Comparison of ENCODE assay signal across 9 cellular contexts in the genomic region with DNA sequence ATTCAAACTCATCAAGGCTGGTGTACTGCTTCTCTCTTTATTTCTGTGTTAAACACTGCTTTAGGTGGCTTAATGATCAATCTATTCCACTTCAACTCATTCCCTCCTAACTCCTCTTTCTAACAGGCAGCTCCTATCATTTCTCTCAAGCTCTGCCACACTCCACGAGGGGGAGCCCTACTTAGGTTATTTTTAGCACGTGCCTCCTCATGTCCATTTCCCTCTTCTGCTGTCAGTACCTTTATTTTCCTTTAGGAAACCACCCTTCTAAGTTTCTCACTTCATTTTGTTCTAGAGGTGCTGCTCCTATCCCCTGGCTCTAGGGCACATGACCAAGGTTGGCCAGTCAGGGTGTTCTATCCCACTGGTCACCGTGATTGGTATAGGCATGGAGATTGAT. TPM values are rescaled to one million over a fixed set of nuclear protein-coding genes. Genes with fewer than 3 reads are reported as not detected.
A peak's percentile ranks its signal among the peaks of the same experiment; 100 is the strongest.
DNase-seq lines count a peak whose midpoint lies in the region; ATAC-seq and TF ChIP-seq lines count a peak whose summit lies in the region.
"Had no signal": no experiment of that assay in that cellular context is flagged by ENCODE, and none has a peak within 500 bp of the region (broad histone marks: within the 10 kb centered on the region; RNA-seq: fewer than 3 reads in every experiment).

No MANE protein-coding gene starts in this region.

- no peaks in the 10 kb centered on the region for H3K79me1 ChIP-seq in mesenchymal stem cell (replicated peaks; ENCODE audit: low read length, poor library complexity, severe bottlenecking)

- H3K36me3 Mint-ChIP-seq in Calu3 (ENCODE audit: insufficient read depth, unreplicated experiment): no peaks in the 10 kb centered on the region
- H3K36me3 Mint-ChIP-seq in CD8-positive, alpha-beta memory T cell: peaks cover 0 to 5% (median 0%) of the 10 kb centered on the region in 3 donors

- WGBS in mesenchymal stem cell: 32% methylated on average over 3 of the region's 3 CpGs

- H3K4me3 Mint-ChIP-seq in Calu3 (ENCODE audit: low read depth, unreplicated experiment): no peak overlapping the region
- no peak overlapping the region for H3K4me3 Mint-ChIP-seq in CD8-positive, alpha-beta memory T cell

- no peak overlapping the region for H3K27ac Mint-ChIP-seq in Calu3 (ENCODE audit: unreplicated experiment)
- H3K27ac Mint-ChIP-seq in CD8-positive, alpha-beta memory T cell: no peak overlapping the region

- no peak overlapping the region for H2BK15ac ChIP-seq in mesenchymal stem cell (ENCODE audit: low read depth, poor library complexity, severe bottlenecking)

- H3K9me3 Mint-ChIP-seq in Calu3 (ENCODE audit: low read depth, unreplicated experiment): peaks cover 13% of the 10 kb centered on the region
- peaks cover 0 to 22% (median 10%) of the 10 kb centered on the region in 5 donors for H3K9me3 Mint-ChIP-seq in CD8-positive, alpha-beta memory T cell

- peaks cover 3 to 8% of the 10 kb centered on the region in 2 experiments for H3K27me3 ChIP-seq in mesenchymal stem cell (ENCODE audit: control insufficient read depth in 1 of 2, insufficient read depth in 1 of 2, low read length in 2 of 2)
- no peaks in the 10 kb centered on the region for H3K27me3 ChIP-seq in CD8-positive, alpha-beta memory T cell (ENCODE audit: insufficient read depth, low read length, poor library complexity, severe bottlenecking)

- no peak overlapping the region for H3K9ac ChIP-seq in mesenchymal stem cell (ENCODE audit: low read length)

- DNase-seq in G401 (ENCODE audit: low spot score): peak; percentile 33
- DNase-seq in Kasumi-1 (lab: John Stamatoyannopoulos, UW): peak; percentile 16 to 28
- DNase-seq in UCSD-AML1 (lab: John Stamatoyannopoulos, UW; ENCODE audit: unreplicated experiment): peak; percentile 18
- DNase-seq in mesenchymal stem cell: peak; percentile 1
- DNase-seq in Calu3: no peak
- DNase-seq in stimulated activated CD4-positive, alpha-beta T cell treated with anti-CD3 and anti-CD28 coated beads, Interleukin-1b, Interleukin-23, amount 100 ng/mL, for 48 hours: no peak
- no peak for DNase-seq in CD8-positive, alpha-beta memory T cell
- DNase-seq: activated CD4-positive, alpha-beta T cell treated with anti-CD3 and anti-CD28 coated beads for 1 hour had no signal

- no peak for ATAC-seq in GM18909 (IDR thresholded peaks at IDR 0.05; ENCODE audit: poor library complexity, unreplicated experiment)

- no peaks in the 10 kb centered on the region for H3K4me1 Mint-ChIP-seq in Calu3 (ENCODE audit: low read depth, unreplicated experiment)
- H3K4me1 Mint-ChIP-seq in CD8-positive, alpha-beta memory T cell: no peaks in the 10 kb centered on the region

- no peak overlapping the region for H3K4me3 ChIP-seq in mesenchymal stem cell (ENCODE audit: insufficient read depth in 1 of 2, low read depth in 1 of 2, low read length in 2 of 2)
- H3K4me3 ChIP-seq in CD8-positive, alpha-beta memory T cell (ENCODE audit: low read length): no peak overlapping the region

- no peak overlapping the region for H2BK12ac ChIP-seq in mesenchymal stem cell (ENCODE audit: low read length in 2 of 2)

- H3K27ac ChIP-seq in mesenchymal stem cell (ENCODE audit: low read length, poor library complexity, severe bottlenecking): no peak overlapping the region
- H3K27ac ChIP-seq in CD8-positive, alpha-beta memory T cell (ENCODE audit: low read depth, low read length): no peak overlapping the region

- no peak overlapping the region for H2BK5ac ChIP-seq in mesenchymal stem cell (ENCODE audit: low read depth, low read length, poor library complexity, severe bottlenecking)

- BruUV-seq in Calu3 (replicated peaks; lab: Mats Ljungman, UMichigan): no TSS peak

- H3K9me3 ChIP-seq in mesenchymal stem cell (ENCODE audit: control insufficient read depth, low read length): no peaks in the 10 kb centered on the region
- no peaks in the 10 kb centered on the region for H3K9me3 ChIP-seq in CD8-positive, alpha-beta memory T cell (ENCODE audit: low read length)

- H2AFZ ChIP-seq in mesenchymal stem cell (ENCODE audit: low read depth, low read length): no peak overlapping the region

- H3K27me3 Mint-ChIP-seq in Calu3 (ENCODE audit: unreplicated experiment): no peaks in the 10 kb centered on the region
- H3K27me3 Mint-ChIP-seq in CD8-positive, alpha-beta memory T cell: peaks cover 0 to 2% of the 10 kb centered on the region in 2 donors

- no peaks in the 10 kb centered on the region for H3K36me3 ChIP-seq in mesenchymal stem cell (ENCODE audit: control insufficient read depth in 1 of 2, insufficient read depth in 2 of 2, low read depth in 1 of 2, low read length in 2 of 2)
- no peaks in the 10 kb centered on the region for H3K36me3 ChIP-seq in CD8-positive, alpha-beta memory T cell (ENCODE audit: insufficient read depth, low read length)

- no peak overlapping the region for H2BK120ac ChIP-seq in mesenchymal stem cell (ENCODE audit: low read depth, low read length)

- POLR2A ChIA-PET in CD8-positive, alpha-beta memory T cell (lab: Charles Lee): no interaction called here

- in situ Hi-C loops in G401 (cut with HindIII; ENCODE audit: low sequenced_read_pairs): no loop called here

- H3K4me2 ChIP-seq in mesenchymal stem cell (ENCODE audit: low read length, poor library complexity, severe bottlenecking): no peak overlapping the region

- CTCF ChIA-PET in Calu3 (lab: Charles Lee): no interaction called here
- CTCF ChIA-PET in CD8-positive, alpha-beta memory T cell (lab: Charles Lee): no interaction called here

- no peak overlapping the region for H3K23ac ChIP-seq in mesenchymal stem cell (ENCODE audit: low read length in 2 of 2)

- H4K91ac ChIP-seq in mesenchymal stem cell (ENCODE audit: low read length): no peak overlapping the region

- no peak for TF ChIP-seq CTCF in Calu3 (IDR thresholded peaks at IDR 0.05; ENCODE audit: unreplicated experiment)

- no peak overlapping the region for H3K4ac ChIP-seq in mesenchymal stem cell (ENCODE audit: low read depth in 1 of 2, low read length in 2 of 2)

- H3K18ac ChIP-seq in mesenchymal stem cell (ENCODE audit: low read depth in 1 of 2, low read length in 2 of 2): no peak overlapping the region

- no peak overlapping the region for H4K8ac ChIP-seq in mesenchymal stem cell (ENCODE audit: low read length)

- H2AK5ac ChIP-seq in mesenchymal stem cell (ENCODE audit: low read length, severe bottlenecking): no peak overlapping the region

- intact Hi-C loops in Calu3 (cut with micrococcal nuclease; ENCODE audit: unreplicated experiment): no loop called here

- no peaks in the 10 kb centered on the region for H3K4me1 ChIP-seq in mesenchymal stem cell (ENCODE audit: control insufficient read depth, insufficient read depth, low read depth, low read length)
- H3K4me1 ChIP-seq in CD8-positive, alpha-beta memory T cell (ENCODE audit: insufficient read depth, low read length): no peaks in the 10 kb centered on the region

- H3K14ac ChIP-seq in mesenchymal stem cell (ENCODE audit: low read length in 2 of 2): no peak overlapping the region

RNA-seq across cellular contexts. Expression of a gene that starts 6.7 kb away (rescaled TPM):
- not detected in 2 replicates for total RNA-seq in G401 (2014; rRNA removed; shearing (Covaris generic))
- polyA plus RNA-seq in mesenchymal stem cell (2013, experiment 1 of 2): 0.01 TPM
- polyA plus RNA-seq in mesenchymal stem cell (2013, experiment 2 of 2): 0.01 TPM
- not detected in 2 replicates for total RNA-seq in Calu3 (2022)
- total RNA-seq in CD8-positive, alpha-beta memory T cell: not detected
- polyA plus RNA-seq in CD8-positive, alpha-beta memory T cell: not detected

Comparison
In these comparisons a context has a peak if more than half of its experiments do, and no peak if none do; other contexts are left out.
1. DNase-seq: peak in G401 (single experiment), Kasumi-1 (2 of 2), UCSD-AML1 (single experiment) and mesenchymal stem cell (single experiment); none in Calu3 (single experiment), stimulated activated CD4-positive, alpha-beta T cell treated with anti-CD3 and anti-CD28 coated beads, Interleukin-1b, Interleukin-23, amount 100 ng/mL, for 48 hours (single experiment) and CD8-positive, alpha-beta memory T cell (0 of 5).